ENCODE assay signal across 1 cellular context in genomic region chr1:8941906-8942305, GRCh38.
TF ChIP-seq lines count a peak whose summit lies in the region.

No MANE protein-coding gene starts in this region.

TF ChIP-seq in IMR-90, 13 proteins besides CTCF, POLR2A, EP300 and RAD21:
- TF ChIP-seq, protein P1, sequence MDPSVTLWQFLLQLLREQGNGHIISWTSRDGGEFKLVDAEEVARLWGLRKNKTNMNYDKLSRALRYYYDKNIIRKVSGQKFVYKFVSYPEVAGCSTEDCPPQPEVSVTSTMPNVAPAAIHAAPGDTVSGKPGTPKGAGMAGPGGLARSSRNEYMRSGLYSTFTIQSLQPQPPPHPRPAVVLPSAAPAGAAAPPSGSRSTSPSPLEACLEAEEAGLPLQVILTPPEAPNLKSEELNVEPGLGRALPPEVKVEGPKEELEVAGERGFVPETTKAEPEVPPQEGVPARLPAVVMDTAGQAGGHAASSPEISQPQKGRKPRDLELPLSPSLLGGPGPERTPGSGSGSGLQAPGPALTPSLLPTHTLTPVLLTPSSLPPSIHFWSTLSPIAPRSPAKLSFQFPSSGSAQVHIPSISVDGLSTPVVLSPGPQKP (IDR thresholded peaks at IDR 0.05; ENCODE audit: borderline replicate concordance, low read depth, low read length), result no peak
- TF ChIP-seq FOS (IDR thresholded peaks at IDR 0.05; ENCODE audit: low read depth, low read length) (peak; percentile 68; the same call in 1 of the 2 replicates), BHLHE40 (IDR thresholded peaks at IDR 0.05; ENCODE audit: low read depth, low read length) (no peak; the same call in 1 of the 2 replicates), MAFK (IDR thresholded peaks at IDR 0.05; ENCODE audit: low read depth, low read length) (0 out of 2 replicates have a peak, but pooled peaks have one; percentile 3), CEBPB (IDR thresholded peaks at IDR 0.05; ENCODE audit: low read depth, low read length) (no peak)
